8 cellular contexts compared by ENCODE assay signal in the genomic region with DNA sequence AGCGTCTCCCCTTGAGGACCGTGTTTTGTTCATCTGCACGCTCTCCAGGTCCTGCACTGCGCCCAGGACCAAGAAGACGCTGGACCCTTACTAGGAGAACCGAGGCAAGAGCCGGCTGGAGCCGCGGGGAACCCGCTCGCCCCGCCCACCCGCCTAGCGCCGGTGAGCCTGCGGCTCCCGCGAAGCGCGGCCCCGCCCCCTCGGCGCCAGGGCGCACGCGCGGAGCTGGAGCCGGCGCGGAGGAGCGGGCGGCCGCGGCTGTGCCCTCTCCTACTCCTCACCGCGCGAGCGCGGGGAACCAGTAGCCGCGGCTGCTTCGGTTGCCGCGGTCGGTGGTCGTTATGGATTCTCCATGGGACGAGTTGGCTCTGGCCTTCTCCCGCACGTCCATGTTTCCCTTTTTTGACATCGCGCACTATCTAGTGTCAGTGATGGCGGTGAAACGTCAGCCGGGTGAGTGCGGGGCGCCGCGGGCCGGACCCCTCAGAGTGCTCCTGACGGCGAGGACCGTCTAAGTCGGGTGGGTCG. TPM values are rescaled to one million over a fixed set of nuclear protein-coding genes. Genes with fewer than 3 reads are reported as not detected.
DNase-seq lines count a peak whose midpoint lies in the region; ATAC-seq and TF ChIP-seq lines count a peak whose summit lies in the region.

TSS of gene TMEM38B (plus strand) at position 222 of the 528 bp plus-strand sequence. CDS start at position 342, 120 bp downstream.

- DNase-seq in HCT116 (ENCODE audit: low read depth, low spot score) (peak; percentile 48), MG63 (peak; percentile 74), SK-N-SH (peak; percentile 97), heart left ventricle (peak; percentile 79 to 91 (median 87)), posterior cingulate gyrus (peak; percentile 55 to 96 (median 72)), transverse colon (peak; percentile 88)
- peak; percentile 90 for DNase-seq in activated naive CD8-positive, alpha-beta T cell treated with anti-CD3 and anti-CD28 coated beads for 36 hours

- intact Hi-C loops in HCT116 (cut with micrococcal nuclease) = loop anchor here (5.0 kb wide), 3 partner anchors 87 to 267 kb away; partner anchors contain the start of gene FKTN
- intact Hi-C loops in heart left ventricle (cut with DNase I) = loop anchor here in 1 of 10 donors (5.0 kb wide), 1 partner anchor 37 kb away; no protein-coding TSS in a partner anchor
- intact Hi-C loops in posterior cingulate gyrus (cut with DNase I) = no loop called here
- intact Hi-C loops in transverse colon (cut with DNase I; ENCODE audit: low total_unique reads) = no loop called here

- H3K9ac ChIP-seq in HCT116 (ENCODE audit: low read length) = peak within 1 kb of the TSS; percentile 62
- peak within 1 kb of the TSS; percentile 34; the same call in 1 of the 2 replicates for H3K9ac ChIP-seq in SK-N-SH

- H4K20me1 ChIP-seq in HCT116 (ENCODE audit: insufficient read depth) (no peaks in the 10 kb centered on the region), SK-N-SH (ENCODE audit: insufficient read depth) (no peaks in the 10 kb centered on the region)

- H2AFZ ChIP-seq in HCT116 (ENCODE audit: low read depth, low read length, poor library complexity, severe bottlenecking) (peak within 1 kb of the TSS; percentile 90), SK-N-SH (ENCODE audit: low read depth) (peak within 1 kb of the TSS; percentile 94)

- POLR2A ChIA-PET in HCT116 (lab: Charles Lee) = no interaction called here
- POLR2A ChIA-PET in SK-N-SH (lab: Yijun Ruan, JAX) = no interaction called here

- TF ChIP-seq RAD21 in HCT116 (IDR thresholded peaks at IDR 0.05; ENCODE audit: low read depth) = no peak
- no peak for TF ChIP-seq RAD21 in SK-N-SH (IDR thresholded peaks at IDR 0.05; ENCODE audit: low read length)

- H3K27me3 ChIP-seq in HCT116 (ENCODE audit: insufficient read depth, low read length) (peaks cover 17% of the 10 kb centered on the region), MG63 (peaks cover 28% of the 10 kb centered on the region), SK-N-SH (ENCODE audit: insufficient read depth) (peaks cover 5% of the 10 kb centered on the region; the same call in 1 of the 2 replicates), heart left ventricle (peaks cover 0 to 30% (median 3%) of the 10 kb centered on the region in 9 donors), transverse colon (peaks cover 25% of the 10 kb centered on the region)

- no peaks in the 10 kb centered on the region for H3K9me2 ChIP-seq in HCT116 (ENCODE audit: insufficient read depth)
- H3K9me2 ChIP-seq in SK-N-SH = no peaks in the 10 kb centered on the region

- RAD21 ChIA-PET in HCT116 (lab: Charles Lee; ENCODE audit: low non-redundant PET in 1 of 2, low total read pairs in 2 of 2, uncharacterized antibody in 2 of 2, unreplicated experiment in 2 of 2) = interaction anchor here in 1 of 2 experiments (0.6 to 0.8 kb wide), 2 partner anchors 24 to 938 kb away, joined by 3 to 4 read pairs; no protein-coding TSS in a partner anchor

- H3K4me3 Mint-ChIP-seq in activated naive CD8-positive, alpha-beta T cell treated with anti-CD3 and anti-CD28 coated beads for 36 hours = peak within 1 kb of the TSS; percentile 87

- TF ChIP-seq POLR2A in GM10847 (IDR thresholded peaks at IDR 0.05; ENCODE audit: extremely low read depth, insufficient read length) (peak; percentile 57), HCT116 (IDR thresholded peaks at IDR 0.05; ENCODE audit: borderline replicate concordance, extremely low read depth, insufficient read depth, insufficient read length) (peak; percentile 78), heart left ventricle (IDR thresholded peaks at IDR 0.05) (peak in 1 of 2 donors; percentile 63), transverse colon (IDR thresholded peaks at IDR 0.05) (peak; percentile 13)

- H3K36me3 Mint-ChIP-seq in activated naive CD8-positive, alpha-beta T cell treated with anti-CD3 and anti-CD28 coated beads for 36 hours = peaks cover 2% of the 10 kb centered on the region

- TF ChIP-seq CTCF in HCT116 (IDR thresholded peaks at IDR 0.05 in 2 of 3, conservative IDR thresholded peaks at IDR 0.05 in 1 of 3; ENCODE audit: borderline replicate concordance in 1 of 3, insufficient read depth in 1 of 3, low read depth in 2 of 3, low read length in 2 of 3) (no peak), SK-N-SH (IDR thresholded peaks at IDR 0.05) (no peak), heart left ventricle (IDR thresholded peaks at IDR 0.05) (no peak), transverse colon (IDR thresholded peaks at IDR 0.05) (no peak)

- H3K27me3 Mint-ChIP-seq in activated naive CD8-positive, alpha-beta T cell treated with anti-CD3 and anti-CD28 coated beads for 36 hours = peaks cover 33% of the 10 kb centered on the region

- peak within 1 kb of the TSS; percentile 74 for H3K27ac Mint-ChIP-seq in activated naive CD8-positive, alpha-beta T cell treated with anti-CD3 and anti-CD28 coated beads for 36 hours

- CTCF ChIA-PET in HCT116 (lab: Charles Lee) = no interaction called here
- CTCF ChIA-PET in SK-N-SH (lab: Yijun Ruan, JAX) = interaction anchor here (1.0 to 2.0 kb wide), 4 partner anchors 14 to 85 kb away, joined by 3 to 7 read pairs (median 4); no protein-coding TSS in a partner anchor

- no peaks in the 10 kb centered on the region for H3F3A ChIP-seq in SK-N-SH (replicated peaks; ENCODE audit: insufficient read depth)

- no TSS peak for BruUV-seq in HCT116 (replicated peaks; lab: Mats Ljungman, UMichigan)

- in situ Hi-C loops in transverse colon (cut with MboI; ENCODE audit: low pct_ligation_motif_present in 1 of 4, low pct_unique_long_range_greater_than_20kb in 1 of 4, low sequenced_read_pairs in 3 of 4) = no loop called here

- H3K27ac ChIP-seq in HCT116 (ENCODE audit: low read depth, low read length) (no peak within 1 kb of the TSS; the same call in 1 of the 2 replicates), SK-N-SH (ENCODE audit: low read depth in 2 of 2, low read length in 1 of 2) (no peak within 1 kb of the TSS; a peak in 1 of 4 replicates), heart left ventricle (peak within 1 kb of the TSS; percentile 47 to 95 (median 84)), transverse colon (peak within 1 kb of the TSS; percentile 75 to 84 (median 82))

- H3K4me2 ChIP-seq in HCT116 (ENCODE audit: low read length) (peak within 1 kb of the TSS; percentile 81), SK-N-SH (peak within 1 kb of the TSS; percentile 93)

- H3K79me2 ChIP-seq in HCT116 (ENCODE audit: insufficient read depth, low read length) (peaks cover 38% of the 10 kb centered on the region), SK-N-SH (ENCODE audit: insufficient read depth) (no peaks in the 10 kb centered on the region)

- H3K4me3 ChIP-seq in HCT116 (replicated peaks in 1 of 2; ENCODE audit: low read depth in 1 of 2, low read length in 2 of 2) (peak within 1 kb of the TSS; percentile 67 to 75), MG63 (peak within 1 kb of the TSS; percentile 65), SK-N-SH (ENCODE audit: low read depth in 2 of 2, low read length in 1 of 2) (peak within 1 kb of the TSS; percentile 88 to 92), heart left ventricle (peak within 1 kb of the TSS; percentile 74 to 90 (median 81)), transverse colon (peak within 1 kb of the TSS; percentile 70 to 82 (median 80))

- TF ChIP-seq EP300 in SK-N-SH (IDR thresholded peaks at IDR 0.05; ENCODE audit: borderline replicate concordance in 1 of 2, low read depth in 1 of 2, low read length in 1 of 2) (no peak), transverse colon (IDR thresholded peaks at IDR 0.05; ENCODE audit: low read depth) (no peak)

- H3K9me3 ChIP-seq in HCT116 (ENCODE audit: control insufficient read depth in 1 of 2, insufficient read depth in 1 of 2, low read depth in 1 of 2, low read length in 2 of 2) (no peaks in the 10 kb centered on the region), MG63 (no peaks in the 10 kb centered on the region), SK-N-SH (no peaks in the 10 kb centered on the region), heart left ventricle (no peaks in the 10 kb centered on the region), transverse colon (no peaks in the 10 kb centered on the region)

- H3K4me1 Mint-ChIP-seq in activated naive CD8-positive, alpha-beta T cell treated with anti-CD3 and anti-CD28 coated beads for 36 hours = peaks cover 38% of the 10 kb centered on the region

- H3K36me3 ChIP-seq in HCT116 (ENCODE audit: control insufficient read depth in 1 of 2, insufficient read depth in 2 of 2, low read length in 2 of 2) (no peaks in the 10 kb centered on the region), MG63 (no peaks in the 10 kb centered on the region), SK-N-SH (replicated peaks in 1 of 2; ENCODE audit: control insufficient read depth in 1 of 2, insufficient read depth in 2 of 2, low read length in 1 of 2) (no peaks in the 10 kb centered on the region), heart left ventricle (no peaks in the 10 kb centered on the region), transverse colon (no peaks in the 10 kb centered on the region)

- no peaks in the 10 kb centered on the region for H3K9me3 Mint-ChIP-seq in activated naive CD8-positive, alpha-beta T cell treated with anti-CD3 and anti-CD28 coated beads for 36 hours

- WGBS in SK-N-SH (ENCODE audit: low lambda C conversion rate) = 4% methylated on average over 27 of the region's 64 CpGs
- WGBS in heart left ventricle, 4 donors = 0 to 1% (median 0%) methylated on average over 27 to 64 of the region's 64 CpGs
- 0% methylated on average over 32 of the region's 64 CpGs; no CpG with 5 or more reads in 1 of the 2 donors for WGBS in transverse colon (ENCODE audit: low coverage in 1 of 2), 2 donors

- peak; percentile 88 for ATAC-seq in HCT116
- ATAC-seq in heart left ventricle = peak; percentile 87 to 98 (median 96)

- H3K4me1 ChIP-seq in HCT116 (ENCODE audit: control insufficient read depth in 1 of 2, insufficient read depth in 2 of 2, low read length in 2 of 2) (peaks cover 5 to 17% of the 10 kb centered on the region in 2 experiments; a peak in 3 of 4 replicates), SK-N-SH (ENCODE audit: control insufficient read depth in 1 of 2, insufficient read depth in 2 of 2, low read depth in 1 of 2, low read length in 1 of 2) (peaks cover 0 to 9% of the 10 kb centered on the region in 2 experiments; a peak in 2 of 4 replicates), heart left ventricle (peaks cover 0 to 45% (median 10%) of the 10 kb centered on the region in 12 donors), transverse colon (peaks cover 10 to 30% (median 17%) of the 10 kb centered on the region in 4 donors)

TF ChIP-seq in HCT116, 20 proteins besides CTCF, POLR2A, EP300 and RAD21 (continues in another document):
- TF ChIP-seq EGR1 (IDR thresholded peaks at IDR 0.05; ENCODE audit: low read depth) = no peak

RNA-seq across cellular contexts. Expression of gene TMEM38B, which starts in this region (rescaled TPM):
- total RNA-seq in HCT116 (2021; ENCODE audit: unreplicated experiment) (24.5 TPM), heart left ventricle (10 to 100 TPM; 39.9 to 66.9 (median 52.0) TPM), transverse colon (10 to 100 TPM; 25.2 to 36.6 (median 29.1) TPM)
- 9.6 and 10.2 TPM in 2 replicates for polyA plus RNA-seq in HCT116 (2012)
- 6.8 and 10.8 TPM in 2 replicates for total RNA-seq in MG63 (2014; rRNA removed; shearing (Covaris generic); ENCODE audit: low replicate concordance)
- polyA plus RNA-seq in SK-N-SH (2012; rRNA removed) (6.8 and 10.5 TPM in 2 replicates), heart left ventricle (10 to 100 TPM; 17.2 to 32.1 TPM)
- polyA plus RNA-seq in SK-N-SH (2012; cell fraction: cytosol; rRNA removed) = 9.0 and 11.2 TPM in 2 replicates
- 1.2 and 3.0 TPM in 2 replicates for polyA plus RNA-seq in SK-N-SH (2012; cell fraction: nucleus; rRNA removed)
- 10 to 100 TPM; 16.8 to 17.8 TPM for total RNA-seq in activated naive CD8-positive, alpha-beta T cell treated with anti-CD3 and anti-CD28 coated beads for 36 hours

Comparison
In these comparisons a context has a peak if more than half of its experiments do, and no peak if none do; other contexts are left out.
1. H3K27ac ChIP-seq: peak in heart left ventricle (12 of 12) and transverse colon (4 of 4); none in HCT116 (single experiment) and SK-N-SH (0 of 2).
2. Peak in every context shown above with its lines, with median percentiles within 50 percentile points of each other: DNase-seq and H3K4me3 ChIP-seq.